Comparison of ENCODE assay signal across 8 cellular contexts in genomic region chr11:67071420-67072284, GRCh38. TPM values are rescaled to one million over a fixed set of nuclear protein-coding genes. Genes with fewer than 3 reads are reported as not detected.
A peak's percentile ranks its signal among the peaks of the same experiment; 100 is the strongest.
DNase-seq lines count a peak whose midpoint lies in the region; ATAC-seq and TF ChIP-seq lines count a peak whose summit lies in the region.

No MANE protein-coding gene starts in this region.

- H3K9me3 Mint-ChIP-seq in activated naive CD8-positive, alpha-beta T cell treated with anti-CD3 and anti-CD28 coated beads for 36 hours, result no peaks in the 10 kb centered on the region

- CTCF ChIA-PET in HEK293 (lab: Yijun Ruan, JAX), result interaction anchor here (0.6 to 5.8 kb wide), 8 partner anchors 10 to 422 kb away, joined by 3 to 23 read pairs (median 3); partner anchors contain the start of gene RHOD

- intact Hi-C loops in heart right ventricle (cut with DNase I), result loop anchor here in 1 of 10 donors (5.0 kb wide), 1 partner anchor 379 kb away; no protein-coding TSS in a partner anchor

- DNase-seq in AG09319 (ENCODE audit: extremely low read depth, low read depth) (no peak), SKM-1 (lab: John Stamatoyannopoulos, UW; ENCODE audit: unreplicated experiment) (peak; percentile 43), heart right ventricle (peak; percentile 74 to 80), renal cortical epithelial cell (ENCODE audit: low read depth) (peak; percentile 35), T1000 (lab: John Stamatoyannopoulos, UW) (no peak)
- peak; percentile 80 for DNase-seq in activated naive CD8-positive, alpha-beta T cell treated with anti-CD3 and anti-CD28 coated beads for 36 hours

- POLR2A ChIA-PET in HEK293 (lab: Yijun Ruan, JAX), result no interaction called here

- TF ChIP-seq CTCF in AG09319 (IDR thresholded peaks at IDR 0.05; ENCODE audit: low read depth, low read length), result peak; percentile 71
- peak; percentile 34; the same call in 1 of the 2 replicates for TF ChIP-seq CTCF in HEK293 (tag by site-specific recombination; IDR thresholded peaks at IDR 0.05)
- TF ChIP-seq CTCF in heart right ventricle (IDR thresholded peaks at IDR 0.05), result peak; percentile 77 to 96 (median 91)

- no peaks in the 10 kb centered on the region for H3K36me3 ChIP-seq in HEK293 (ENCODE audit: control insufficient read depth in 2 of 2, insufficient read depth in 1 of 2, low read length in 2 of 2)
- peaks cover 0 to 3% (median 0%) of the 10 kb centered on the region in 9 donors for H3K36me3 ChIP-seq in heart right ventricle

- no peaks in the 10 kb centered on the region for H3K36me3 Mint-ChIP-seq in activated naive CD8-positive, alpha-beta T cell treated with anti-CD3 and anti-CD28 coated beads for 36 hours

- H3K9me3 ChIP-seq in HEK293 (ENCODE audit: control insufficient read depth, insufficient read depth, low read depth, low read length), result no peaks in the 10 kb centered on the region
- H3K9me3 ChIP-seq in heart right ventricle, result no peaks in the 10 kb centered on the region

- 47% methylated on average over 53 of the region's 53 CpGs for WGBS in heart right ventricle, 2 donors

- ATAC-seq in heart right ventricle (peak; percentile 77 to 92 (median 87)), GM21390 (IDR thresholded peaks at IDR 0.05; ENCODE audit: unreplicated experiment) (no peak)

- H3K27ac ChIP-seq in HEK293 (ENCODE audit: extremely low read depth, low read depth, low read length) (no peak overlapping the region), heart right ventricle (no peak overlapping the region)

- H3K4me1 Mint-ChIP-seq in activated naive CD8-positive, alpha-beta T cell treated with anti-CD3 and anti-CD28 coated beads for 36 hours, result peaks cover 3% of the 10 kb centered on the region

- no peaks in the 10 kb centered on the region for H3K4me1 ChIP-seq in HEK293 (ENCODE audit: control insufficient read depth, insufficient read depth, low read length)
- H3K4me1 ChIP-seq in heart right ventricle, result peaks cover 0 to 10% (median 7%) of the 10 kb centered on the region in 9 donors

- no peak overlapping the region for H3K4me3 ChIP-seq in HEK293 (ENCODE audit: low read depth, low read length)
- peak overlapping the region in 9 of 10 donors; percentile 12 to 53 (median 45) for H3K4me3 ChIP-seq in heart right ventricle

- H3K27me3 Mint-ChIP-seq in activated naive CD8-positive, alpha-beta T cell treated with anti-CD3 and anti-CD28 coated beads for 36 hours, result peaks cover 6% of the 10 kb centered on the region

- peaks cover 0 to 7% (median 0%) of the 10 kb centered on the region in 7 donors for H3K27me3 ChIP-seq in heart right ventricle

- H3K4me3 Mint-ChIP-seq in activated naive CD8-positive, alpha-beta T cell treated with anti-CD3 and anti-CD28 coated beads for 36 hours, result peak overlapping the region; percentile 22

- H3K27ac Mint-ChIP-seq in activated naive CD8-positive, alpha-beta T cell treated with anti-CD3 and anti-CD28 coated beads for 36 hours, result no peak overlapping the region

TF ChIP-seq in HEK293, 187 proteins besides CTCF, POLR2A, EP300 and RAD21:
- TF ChIP-seq ZSCAN16 (tag by site-specific recombination; IDR thresholded peaks at IDR 0.05) (no peak), EGR2 (tag by site-specific recombination; IDR thresholded peaks at IDR 0.05; ENCODE audit: low read depth) (no peak), KLF1 (tag by site-specific recombination; IDR thresholded peaks at IDR 0.05) (no peak), TCF7L2 (IDR thresholded peaks at IDR 0.05; ENCODE audit: borderline replicate concordance, low read depth, low read length) (no peak)
- TF ChIP-seq, protein P1, sequence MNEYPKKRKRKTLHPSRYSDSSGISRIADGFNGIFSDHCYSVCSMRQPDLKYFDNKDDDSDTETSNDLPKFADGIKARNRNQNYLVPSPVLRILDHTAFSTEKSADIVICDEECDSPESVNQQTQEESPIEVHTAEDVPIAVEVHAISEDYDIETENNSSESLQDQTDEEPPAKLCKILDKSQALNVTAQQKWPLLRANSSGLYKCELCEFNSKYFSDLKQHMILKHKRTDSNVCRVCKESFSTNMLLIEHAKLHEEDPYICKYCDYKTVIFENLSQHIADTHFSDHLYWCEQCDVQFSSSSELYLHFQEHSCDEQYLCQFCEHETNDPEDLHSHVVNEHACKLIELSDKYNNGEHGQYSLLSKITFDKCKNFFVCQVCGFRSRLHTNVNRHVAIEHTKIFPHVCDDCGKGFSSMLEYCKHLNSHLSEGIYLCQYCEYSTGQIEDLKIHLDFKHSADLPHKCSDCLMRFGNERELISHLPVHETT (tag by site-specific recombination; IDR thresholded peaks at IDR 0.05), result no peak

RNA-seq across cellular contexts. Expression of gene RHOD, which starts 15.0 kb away (rescaled TPM):
- under 1 TPM; 0.50 to 0.78 TPM for total RNA-seq in activated naive CD8-positive, alpha-beta T cell treated with anti-CD3 and anti-CD28 coated beads for 36 hours
- 100 to 1,000 TPM in 1 of 10 donors, 10 to 100 TPM in 9; 21.9 to 103 (median 29.5) TPM for total RNA-seq in heart right ventricle
- polyA plus RNA-seq in heart right ventricle, result 10 to 100 TPM; 76.0 to 98.8 TPM
- 22.3 and 24.5 TPM in 2 replicates for total RNA-seq in renal cortical epithelial cell

RNA-seq across cellular contexts. Expression of gene KDM2A, which starts 47.4 kb away (rescaled TPM):
- 10 to 100 TPM; 77.4 to 80.9 TPM for total RNA-seq in activated naive CD8-positive, alpha-beta T cell treated with anti-CD3 and anti-CD28 coated beads for 36 hours
- total RNA-seq in heart right ventricle (10 to 100 TPM; 31.3 to 45.7 (median 37.5) TPM), renal cortical epithelial cell (24.7 and 92.4 TPM in 2 replicates)
- polyA plus RNA-seq in heart right ventricle, result 10 to 100 TPM; 16.5 to 29.5 TPM

RNA-seq across cellular contexts. Expression of gene SYT12, which starts 48.7 kb away (rescaled TPM):
- total RNA-seq in activated naive CD8-positive, alpha-beta T cell treated with anti-CD3 and anti-CD28 coated beads for 36 hours, result not detected
- under 1 TPM in 9 of 10 donors, not detected in 1; 0.12 to 0.78 (median 0.23) TPM for total RNA-seq in heart right ventricle
- polyA plus RNA-seq in heart right ventricle, result under 1 TPM in 1 of 2 donors, not detected in 1; 0.33 TPM
- total RNA-seq in renal cortical epithelial cell, result 0.87 and 10.6 TPM in 2 replicates

Comparison
In these comparisons a context has a peak if more than half of its experiments do, and no peak if none do; other contexts are left out.
1. DNase-seq: peak in SKM-1 (single experiment), activated naive CD8-positive, alpha-beta T cell treated with anti-CD3 and anti-CD28 coated beads for 36 hours (single experiment), heart right ventricle (2 of 2) and renal cortical epithelial cell (single experiment); none in AG09319 (single experiment) and T1000 (single experiment).
2. CTCF ChIP-seq: peak in every context shown above with its lines; median percentile 91 in heart right ventricle; 71 in AG09319; 34 in HEK293.
3. RNA of gene RHOD, which starts 15.0 kb away (total RNA-seq): 21.9 to 103 TPM in heart right ventricle and 22.3 to 24.5 TPM in renal cortical epithelial cell; 0.50 to 0.78 TPM in activated naive CD8-positive, alpha-beta T cell treated with anti-CD3 and anti-CD28 coated beads for 36 hours; every median in the first group is over 10 times any median in the second.